Comparison of ENCODE assay signal across 9 cellular contexts in genomic region chr5:39599721-39600431, GRCh38.
DNase-seq lines count a peak whose midpoint lies in the region; ATAC-seq and TF ChIP-seq lines count a peak whose summit lies in the region.
"Had no signal": no experiment of that assay in that cellular context is flagged by ENCODE, and none has a peak within 500 bp of the region (broad histone marks: within the 10 kb centered on the region; RNA-seq: fewer than 3 reads in every experiment).

No MANE protein-coding gene starts in this region.

- H3K4me1 Mint-ChIP-seq in activated T-cell treated with anti-CD3 and anti-CD28 coated beads, Interleukin-2, amount 50 U/mL, for 4 hours (ENCODE audit: low read depth): no peaks in the 10 kb centered on the region
- H3K4me1 Mint-ChIP-seq: activated naive CD8-positive, alpha-beta T cell treated with anti-CD3 and anti-CD28 coated beads, Interleukin-2, amount 10 ng/mL, durations not matched to agents 7 days and 5 days had no signal

- in situ Hi-C loops in astrocyte of the cerebellum (cut with HindIII; ENCODE audit: low sequenced_read_pairs): no loop called here

- peak overlapping the region in 1 of 2 experiments; percentile 54 for H2BK12ac ChIP-seq in mesenchymal stem cell (ENCODE audit: low read length in 2 of 2)

- peak; percentile 64 for TF ChIP-seq RAD21 in Ishikawa (IDR thresholded peaks at IDR 0.05; ENCODE audit: low read depth)

- peaks cover 8% of the 10 kb centered on the region for H3K27me3 Mint-ChIP-seq in activated T-cell treated with anti-CD3 and anti-CD28 coated beads, Interleukin-2, amount 50 U/mL, for 4 hours (ENCODE audit: low read depth)

- H3K27me3 ChIP-seq in mesenchymal stem cell (ENCODE audit: control insufficient read depth in 1 of 2, insufficient read depth in 1 of 2, low read length in 2 of 2): no peaks in the 10 kb centered on the region

- H3K36me3 ChIP-seq in mesenchymal stem cell (ENCODE audit: control insufficient read depth in 1 of 2, insufficient read depth in 2 of 2, low read depth in 1 of 2, low read length in 2 of 2): no peaks in the 10 kb centered on the region

- H2BK15ac ChIP-seq in mesenchymal stem cell (ENCODE audit: low read depth, poor library complexity, severe bottlenecking): no peak overlapping the region

- DNase-seq in astrocyte of the cerebellum (ENCODE audit: low read depth) (no peak), mesenchymal stem cell (peak; percentile 70), NCI-H2227 treated with DMSO at 0.1 percent for 48 hours (lab: John Stamatoyannopoulos, UW) (no peak)
- no peak for DNase-seq in activated T-cell treated with anti-CD3 and anti-CD28 coated beads, Interleukin-2, amount 50 U/mL, for 4 hours
- DNase-seq: activated naive CD8-positive, alpha-beta T cell treated with anti-CD3 and anti-CD28 coated beads, Interleukin-2, amount 10 ng/mL, durations not matched to agents 7 days and 5 days had no signal

- H3K4me2 ChIP-seq in mesenchymal stem cell (ENCODE audit: low read length, poor library complexity, severe bottlenecking): no peak overlapping the region

- H3K9me3 Mint-ChIP-seq in activated T-cell treated with anti-CD3 and anti-CD28 coated beads, Interleukin-2, amount 50 U/mL, for 4 hours: no peaks in the 10 kb centered on the region
- H3K9me3 Mint-ChIP-seq: activated naive CD8-positive, alpha-beta T cell treated with anti-CD3 and anti-CD28 coated beads, Interleukin-2, amount 10 ng/mL, durations not matched to agents 7 days and 5 days had no signal

- H2BK5ac ChIP-seq in mesenchymal stem cell (ENCODE audit: low read depth, low read length, poor library complexity, severe bottlenecking): no peak overlapping the region

- no peak overlapping the region for H2AK5ac ChIP-seq in mesenchymal stem cell (ENCODE audit: low read length, severe bottlenecking)

- H3K4me3 ChIP-seq in astrocyte of the cerebellum (ENCODE audit: low read depth, low read length) (no peak overlapping the region), mesenchymal stem cell (ENCODE audit: insufficient read depth in 1 of 2, low read depth in 1 of 2, low read length in 2 of 2) (no peak overlapping the region)

- H2BK120ac ChIP-seq in mesenchymal stem cell (ENCODE audit: low read depth, low read length): no peak overlapping the region

- TF ChIP-seq CTCF in C4-2B (conservative IDR thresholded peaks at IDR 0.05): peak; percentile 80
- TF ChIP-seq CTCF in astrocyte of the cerebellum (IDR thresholded peaks at IDR 0.05; ENCODE audit: low read depth, low read length, missing control alignments): peak; percentile 33

- H3K9ac ChIP-seq in mesenchymal stem cell (ENCODE audit: low read length): peak overlapping the region; percentile 12

- H3K4ac ChIP-seq in mesenchymal stem cell (ENCODE audit: low read depth in 1 of 2, low read length in 2 of 2): no peak overlapping the region

- H2AFZ ChIP-seq in mesenchymal stem cell (ENCODE audit: low read depth, low read length): no peak overlapping the region

- 46% methylated on average over 3 of the region's 5 CpGs for WGBS in mesenchymal stem cell

- H3K4me1 ChIP-seq in mesenchymal stem cell (ENCODE audit: control insufficient read depth, insufficient read depth, low read depth, low read length): no peaks in the 10 kb centered on the region

- no peaks in the 10 kb centered on the region for H3K36me3 Mint-ChIP-seq in activated T-cell treated with anti-CD3 and anti-CD28 coated beads, Interleukin-2, amount 50 U/mL, for 4 hours (ENCODE audit: insufficient read depth)

- H3K27ac ChIP-seq in C4-2B (no peak overlapping the region), mesenchymal stem cell (ENCODE audit: low read length, poor library complexity, severe bottlenecking) (no peak overlapping the region)

- no peak overlapping the region for H3K14ac ChIP-seq in mesenchymal stem cell (ENCODE audit: low read length in 2 of 2)

- H3K79me1 ChIP-seq in mesenchymal stem cell (replicated peaks; ENCODE audit: low read length, poor library complexity, severe bottlenecking): no peaks in the 10 kb centered on the region

- H3K23ac ChIP-seq in mesenchymal stem cell (ENCODE audit: low read length in 2 of 2): no peak overlapping the region

- no peak for TF ChIP-seq EP300 in Ishikawa (IDR thresholded peaks at IDR 0.05; ENCODE audit: borderline replicate concordance)

- H4K91ac ChIP-seq in mesenchymal stem cell (ENCODE audit: low read length): no peak overlapping the region

- ATAC-seq in GM18873 (IDR thresholded peaks at IDR 0.05; ENCODE audit: low FRiP score, unreplicated experiment) (no peak), GM19324 (IDR thresholded peaks at IDR 0.05; ENCODE audit: low FRiP score, unreplicated experiment) (no peak)
- ATAC-seq in activated T-cell treated with anti-CD3 and anti-CD28 coated beads, Interleukin-2, amount 50 U/mL, for 4 hours: no peak

- no peaks in the 10 kb centered on the region for H3K9me3 ChIP-seq in mesenchymal stem cell (ENCODE audit: control insufficient read depth, low read length)

- no peak overlapping the region for H3K18ac ChIP-seq in mesenchymal stem cell (ENCODE audit: low read depth in 1 of 2, low read length in 2 of 2)

- no peak overlapping the region for H3K4me3 Mint-ChIP-seq in activated T-cell treated with anti-CD3 and anti-CD28 coated beads, Interleukin-2, amount 50 U/mL, for 4 hours
- H3K4me3 Mint-ChIP-seq: activated naive CD8-positive, alpha-beta T cell treated with anti-CD3 and anti-CD28 coated beads, Interleukin-2, amount 10 ng/mL, durations not matched to agents 7 days and 5 days had no signal

- no peak overlapping the region for H4K8ac ChIP-seq in mesenchymal stem cell (ENCODE audit: low read length)

TF ChIP-seq in Ishikawa, 13 proteins besides CTCF, POLR2A, EP300 and RAD21:
- TF ChIP-seq CREB1 (IDR thresholded peaks at IDR 0.05; ENCODE audit: low read depth) (no peak), FOXM1 (IDR thresholded peaks at IDR 0.05; ENCODE audit: borderline replicate concordance, low read depth) (no peak), YY1 (IDR thresholded peaks at IDR 0.05; ENCODE audit: low read depth) (no peak)
